9 cellular contexts compared by ENCODE assay signal in genomic region chr4:55399581-55399980, GRCh38. TPM values are rescaled to one million over a fixed set of nuclear protein-coding genes. Genes with fewer than 3 reads are reported as not detected.
A peak's percentile ranks its signal among the peaks of the same experiment; 100 is the strongest.
DNase-seq lines count a peak whose midpoint lies in the region; ATAC-seq and TF ChIP-seq lines count a peak whose summit lies in the region.
"Had no signal": no experiment of that assay in that cellular context is flagged by ENCODE, and none has a peak within 500 bp of the region (broad histone marks: within the 10 kb centered on the region; RNA-seq: fewer than 3 reads in every experiment).

No MANE protein-coding gene starts in this region.

- no peak for ATAC-seq in GM21526 (IDR thresholded peaks at IDR 0.05; ENCODE audit: low FRiP score, unreplicated experiment)
- ATAC-seq in GM19455 (IDR thresholded peaks at IDR 0.05; ENCODE audit: unreplicated experiment): no peak

- H3K4me3 ChIP-seq in BJ (ENCODE audit: low read depth, low read length) (peak overlapping the region; percentile 53), Karpas-422 (ENCODE audit: low read length) (no peak overlapping the region), muscle layer of duodenum (ENCODE audit: low read depth in 1 of 2, low read length in 2 of 2) (peak overlapping the region; percentile 90 to 91)

- peaks cover 15% of the 10 kb centered on the region for H3K27me3 Mint-ChIP-seq in brain

- H2AFZ ChIP-seq in Karpas-422 (ENCODE audit: low read length): no peak overlapping the region

- H3K4me1 Mint-ChIP-seq in brain: peaks cover 44% of the 10 kb centered on the region

- peaks cover 45% of the 10 kb centered on the region for H3K36me3 Mint-ChIP-seq in brain

- H3K4me1 ChIP-seq in Karpas-422 (ENCODE audit: low read length) (peaks cover 34% of the 10 kb centered on the region), muscle layer of duodenum (ENCODE audit: control insufficient read depth in 1 of 2, insufficient read depth in 2 of 2, low read length in 2 of 2) (peaks cover 10 to 12% of the 10 kb centered on the region in 2 donors)

- H3K9me2 ChIP-seq in Karpas-422 (replicated peaks; ENCODE audit: insufficient read depth, low read length): no peaks in the 10 kb centered on the region

- H3K9me3 ChIP-seq in Karpas-422 (ENCODE audit: low read length) (no peaks in the 10 kb centered on the region), muscle layer of duodenum (ENCODE audit: control insufficient read depth in 1 of 2, low read length in 2 of 2) (no peaks in the 10 kb centered on the region)
- H3K9me3 ChIP-seq: right atrium auricular region had no signal

- H4K20me1 ChIP-seq in Karpas-422 (ENCODE audit: insufficient read depth, low read depth, low read length): peaks cover 36% of the 10 kb centered on the region

- DNase-seq in BJ (ENCODE audit: low read depth): no peak
- DNase-seq in Karpas-422: no peak
- no peak for DNase-seq in stimulated activated CD4-positive, alpha-beta T cell treated with anti-CD3 and anti-CD28 coated beads, Interleukin-1b, Interleukin-23, amount 100 ng/mL, for 48 hours
- no peak for DNase-seq in HK-2 (ENCODE audit: unreplicated experiment)

- H3K9ac ChIP-seq in Karpas-422 (ENCODE audit: low read length): no peak overlapping the region

- no peak overlapping the region for H3K27ac ChIP-seq in Karpas-422 (ENCODE audit: low read length)
- H3K27ac ChIP-seq in muscle layer of duodenum (ENCODE audit: low read length): peak overlapping the region; percentile 98

- peak overlapping the region in 1 of 5 experiments; percentile 97 for H3K27ac Mint-ChIP-seq in brain

- no peaks in the 10 kb centered on the region for H3K9me3 Mint-ChIP-seq in brain

- H3K4me3 Mint-ChIP-seq in brain: peak overlapping the region; percentile 91 to 98 (median 96)

- POLR2A ChIA-PET in BJ (lab: Charles Lee): no interaction called here

- peaks cover 84% of the 10 kb centered on the region for H3K79me2 ChIP-seq in Karpas-422 (ENCODE audit: low read length)

- H3K27me3 ChIP-seq in BJ (ENCODE audit: control insufficient read depth, insufficient read depth, low read length): no peaks in the 10 kb centered on the region
- H3K27me3 ChIP-seq in Karpas-422 (ENCODE audit: low read length): no peaks in the 10 kb centered on the region
- no peaks in the 10 kb centered on the region for H3K27me3 ChIP-seq in muscle layer of duodenum (ENCODE audit: low read depth, low read length)
- H3K27me3 ChIP-seq: right atrium auricular region had no signal

- TF ChIP-seq CTCF in BJ (IDR thresholded peaks at IDR 0.05; ENCODE audit: insufficient read depth, low read depth, low read length) (no peak), brain (conservative IDR thresholded peaks at IDR 0.05) (no peak)

- CTCF ChIA-PET in BJ (lab: Yijun Ruan, JAX): interaction anchor here (1.2 kb wide), 1 partner anchor 9 kb away, joined by 6 read pairs; no protein-coding TSS in a partner anchor

- H3K4me2 ChIP-seq in Karpas-422 (ENCODE audit: low read depth, low read length, poor library complexity, severe bottlenecking): peak overlapping the region; percentile 94

- H3K36me3 ChIP-seq in BJ (ENCODE audit: control insufficient read depth, insufficient read depth, low read length) (peaks cover 3% of the 10 kb centered on the region; the same call in 1 of the 2 replicates), Karpas-422 (ENCODE audit: insufficient read depth, low read length) (peaks cover 40% of the 10 kb centered on the region), muscle layer of duodenum (ENCODE audit: control insufficient read depth in 1 of 2, insufficient read depth in 2 of 2, low read length in 2 of 2) (peaks cover 4 to 23% of the 10 kb centered on the region in 2 donors)

RNA-seq across cellular contexts. Expression of gene TMEM165, which starts 3.8 kb away (rescaled TPM):
- polyA plus RNA-seq in BJ (2011; rRNA removed) (129 and 152 TPM in 2 replicates), brain (ENCODE audit: insufficient read depth, low read depth, low replicate concordance) (32.2 TPM)
- polyA minus RNA-seq in BJ (2011; rRNA and poly(A)+ RNA removed): 170 and 196 TPM in 2 replicates
- total RNA-seq in Karpas-422 (2014; rRNA removed; shearing (Covaris generic); ENCODE audit: low replicate concordance): 118 and 165 TPM in 2 replicates

RNA-seq across cellular contexts. Expression of gene SRD5A3, which starts 53.5 kb away (rescaled TPM):
- 15.2 and 24.0 TPM in 2 replicates for polyA plus RNA-seq in BJ (2011; rRNA removed)
- 9.5 and 10.2 TPM in 2 replicates for polyA minus RNA-seq in BJ (2011; rRNA and poly(A)+ RNA removed)
- total RNA-seq in Karpas-422 (2014; rRNA removed; shearing (Covaris generic); ENCODE audit: low replicate concordance): 15.6 and 25.7 TPM in 2 replicates
- polyA plus RNA-seq in brain (ENCODE audit: insufficient read depth, low read depth, low replicate concordance): 21.5 TPM
